In genomic region chr7:23475579-23475844, GRCh38 we compare ENCODE assay signal across 1 cellular context.
TF ChIP-seq lines count a peak whose summit lies in the region.

No MANE protein-coding gene starts in this region.

TF ChIP-seq in A549, 52 proteins besides CTCF, POLR2A, EP300 and RAD21:
- TF ChIP-seq PHF8 (IDR thresholded peaks at IDR 0.05; ENCODE audit: borderline replicate concordance, low read depth): no peak
- TF ChIP-seq CHD4 (IDR thresholded peaks at IDR 0.05; ENCODE audit: borderline replicate concordance): no peak
- TF ChIP-seq ATOH8 (CRISPR knock-in tag; IDR thresholded peaks at IDR 0.05; ENCODE audit: low read depth): no peak
- TF ChIP-seq E2F6 (IDR thresholded peaks at IDR 0.05; ENCODE audit: borderline replicate concordance, low read depth): no peak
- no peak for TF ChIP-seq SREBF2 (IDR thresholded peaks at IDR 0.05)
- no peak for TF ChIP-seq GATA3 (IDR thresholded peaks at IDR 0.05; ENCODE audit: borderline replicate concordance)
- TF ChIP-seq HOXB13 (CRISPR knock-in tag; IDR thresholded peaks at IDR 0.05; ENCODE audit: low read depth): no peak
